In genomic region chr14:25134184-25134583, GRCh38 we compare ENCODE assay signal across 25 cellular contexts.
"Had no signal": no experiment of that assay in that cellular context is flagged by ENCODE, and none has a peak within 500 bp of the region (broad histone marks: within the 10 kb centered on the region; RNA-seq: fewer than 3 reads in every experiment).

No MANE protein-coding gene starts in this region.

- H3K27ac ChIP-seq: colonic mucosa, epithelial cell of prostate, esophagus squamous epithelium, gastrocnemius medialis, heart right ventricle, left lung, lower lobe of right lung had no signal

- ATAC-seq: effector memory CD8-positive, alpha-beta T cell; esophagus mucosa; gastrocnemius medialis; heart right ventricle; left cardiac atrium; left lung; left ventricle myocardium superior; lower lobe of right lung; mucosa of descending colon had no signal

- H3K27ac Mint-ChIP-seq: dendritic cell treated with granulocyte-macrophage colony-stimulating factor and Interleukin-4, amounts not matched to agents 40 ng/mL and 50 ng/mL, for 4 days; effector memory CD8-positive, alpha-beta T cell; endodermal cell; mesothelial cell of epicardium had no signal

- H3K4me3 ChIP-seq: colonic mucosa, esophagus squamous epithelium, gastrocnemius medialis, heart right ventricle, left lung, lower lobe of right lung, mucosa of descending colon had no signal

- H3K9me3 Mint-ChIP-seq: dendritic cell treated with granulocyte-macrophage colony-stimulating factor and Interleukin-4, amounts not matched to agents 40 ng/mL and 50 ng/mL, for 4 days; effector memory CD8-positive, alpha-beta T cell had no signal

- H3K36me3 ChIP-seq: colonic mucosa, esophagus squamous epithelium, gastrocnemius medialis, heart right ventricle, left lung, lower lobe of right lung had no signal

- H3K27me3 ChIP-seq: colonic mucosa, gastrocnemius medialis had no signal

- H3K4me3 Mint-ChIP-seq: dendritic cell treated with granulocyte-macrophage colony-stimulating factor and Interleukin-4, amounts not matched to agents 40 ng/mL and 50 ng/mL, for 4 days; effector memory CD8-positive, alpha-beta T cell; endodermal cell; mesothelial cell of epicardium; naive B cell had no signal

- H3K9me3 ChIP-seq: colonic mucosa, esophagus squamous epithelium, gastrocnemius medialis, left lung, lower lobe of right lung, mucosa of descending colon had no signal

- H3K4me1 ChIP-seq: colonic mucosa, esophagus squamous epithelium, gastrocnemius medialis, left lung had no signal

- DNase-seq: colonic mucosa; cortex of kidney; effector CD8-positive, alpha-beta T cell; effector memory CD8-positive, alpha-beta T cell; endodermal cell; erythroblast; esophagus squamous epithelium; foreskin fibroblast; foreskin melanocyte; gastrocnemius medialis; glutamatergic neuron; head of caudate nucleus; heart right ventricle; hippocampal formation; left cardiac atrium; left lung; left ventricle myocardium superior; lower lobe of right lung; mesenchymal stem cell; mucosa of descending colon; naive B cell had no signal
